1 cellular context compared by ENCODE assay signal in genomic region chr4:185838104-185838452, GRCh38.
TF ChIP-seq lines count a peak whose summit lies in the region.

No MANE protein-coding gene starts in this region.

TF ChIP-seq in H1, 55 proteins besides CTCF, POLR2A, EP300 and RAD21:
- 0 out of 2 replicates have a peak, but pooled peaks have one; percentile 41 for TF ChIP-seq TAF1 (IDR thresholded peaks at IDR 0.05; ENCODE audit: low read depth, low read length)
- TF ChIP-seq ASH2L (IDR thresholded peaks at IDR 0.05; ENCODE audit: low read length) = no peak
